Comparison of ENCODE assay signal across 18 cellular contexts in the genomic region with DNA sequence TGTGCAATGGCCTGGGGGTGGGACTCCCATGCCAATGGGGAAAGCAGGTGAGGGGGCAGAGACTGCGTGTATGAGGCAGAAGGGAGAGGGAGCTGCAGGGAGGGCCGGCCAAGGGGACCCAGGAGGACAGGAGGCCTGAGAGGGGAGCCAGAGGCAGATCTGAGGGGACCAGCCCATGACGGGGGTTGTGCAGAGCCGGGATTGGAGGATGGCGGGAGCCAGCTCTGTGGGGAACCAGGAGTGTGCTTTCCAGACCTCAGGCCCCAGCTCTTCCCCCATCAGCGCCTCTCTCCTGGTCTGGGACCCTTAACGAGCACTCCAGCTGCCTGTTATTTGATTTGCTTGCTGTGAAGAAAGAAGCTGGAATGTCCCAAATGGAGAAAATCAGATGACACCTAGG. TPM values are rescaled to one million over a fixed set of nuclear protein-coding genes. Genes with fewer than 3 reads are reported as not detected.
DNase-seq lines count a peak whose midpoint lies in the region; ATAC-seq and TF ChIP-seq lines count a peak whose summit lies in the region.
"Had no signal": no experiment of that assay in that cellular context is flagged by ENCODE, and none has a peak within 500 bp of the region (broad histone marks: within the 10 kb centered on the region; RNA-seq: fewer than 3 reads in every experiment).

No MANE protein-coding gene starts in this region.

- H2BK20ac ChIP-seq in IMR-90 (ENCODE audit: low read depth, low read length) = peak overlapping the region; percentile 81

- H3K23ac ChIP-seq in IMR-90 (ENCODE audit: low read depth, low read length) = peak overlapping the region; percentile 76; the same call in 1 of the 2 replicates
- no peak overlapping the region for H3K23ac ChIP-seq in mesenchymal stem cell (ENCODE audit: low read length in 2 of 2)

- POLR2A ChIA-PET in IMR-90 (lab: Charles Lee; ENCODE audit: unreplicated experiment) = no interaction called here

- intact Hi-C loops in IMR-90 (cut with micrococcal nuclease) = loop anchor here (10.0 kb wide), 1 partner anchor 339 kb away; a partner anchor contains a TSS
- intact Hi-C loops in upper lobe of right lung (cut with DNase I) = no loop called here
- intact Hi-C loops in esophagus muscularis mucosa (cut with DNase I) = no loop called here

- peak overlapping the region in 1 of 2 experiments; percentile 29 for H2BK12ac ChIP-seq in mesenchymal stem cell (ENCODE audit: low read length in 2 of 2)

- no peak for TF ChIP-seq CTCF in IMR-90 (conservative IDR thresholded peaks at IDR 0.05; ENCODE audit: low read depth, low read length)
- no peak for TF ChIP-seq CTCF in chondrocyte (IDR thresholded peaks at IDR 0.05)
- no peak for TF ChIP-seq CTCF in upper lobe of right lung (IDR thresholded peaks at IDR 0.05)
- TF ChIP-seq CTCF in esophagus muscularis mucosa (IDR thresholded peaks at IDR 0.05) = no peak

- H2AFZ ChIP-seq in IMR-90 (replicated peaks; ENCODE audit: low read length, poor library complexity) = peak overlapping the region; percentile 67
- H2AFZ ChIP-seq in mesenchymal stem cell (ENCODE audit: low read depth, low read length) = peak overlapping the region; percentile 18

- dilution Hi-C loops in IMR-90 (cut with HindIII; ENCODE audit: low sequenced_read_pairs, unreplicated experiment) = no loop called here

- H3K79me1 ChIP-seq in IMR-90 (ENCODE audit: low read depth in 1 of 2, low read length in 2 of 2) = peaks cover 32 to 88% of the 10 kb centered on the region in 2 experiments
- peaks cover 14% of the 10 kb centered on the region for H3K79me1 ChIP-seq in mesenchymal stem cell (replicated peaks; ENCODE audit: low read length, poor library complexity, severe bottlenecking)

- ATAC-seq in IMR-90 (ENCODE audit: low read depth) (no peak), upper lobe of right lung (no peak)
- ATAC-seq in activated T-cell treated with anti-CD3 and anti-CD28 coated beads, Interleukin-2, amount 50 U/mL, for 72 hours (replicated peaks in 1 of 2) = no peak

- H4K20me1 ChIP-seq in IMR-90 (ENCODE audit: insufficient read depth, low read length) = 0 out of 2 replicates have a peak, but pooled peaks cover 8% of the 10 kb centered on the region

- DNase-seq in IMR-90 = no peak
- no peak for DNase-seq in chondrocyte (ENCODE audit: low spot score)
- no peak for DNase-seq in mesenchymal stem cell
- DNase-seq in upper lobe of right lung = no peak
- DNase-seq in activated T-cell treated with anti-CD3 and anti-CD28 coated beads, Interleukin-2, amount 50 U/mL, for 72 hours = no peak
- DNase-seq in D341Med (ENCODE audit: low spot score) = no peak
- no peak for DNase-seq in esophagus muscularis mucosa (ENCODE audit: extremely low spot score)
- DNase-seq: ACHN; CD4-positive, CD25-positive, alpha-beta regulatory T cell; DMS53; HCEC 1CT; KBM-7; NCI-H1436 treated with DMSO at 0.1 percent for 48 hours; NCI-H2081; NCI-H510A treated with DMSO at 0.1 percent for 48 hours; Peyer's patch; Right ventricle myocardium superior; SK-N-SH had no signal

- H3K9me3 ChIP-seq in IMR-90 (ENCODE audit: control insufficient read depth, insufficient read depth, low read length) = no peaks in the 10 kb centered on the region
- no peaks in the 10 kb centered on the region for H3K9me3 ChIP-seq in mesenchymal stem cell (ENCODE audit: control insufficient read depth, low read length)
- no peaks in the 10 kb centered on the region for H3K9me3 ChIP-seq in upper lobe of right lung
- H3K9me3 ChIP-seq in esophagus muscularis mucosa = no peaks in the 10 kb centered on the region
- H3K9me3 ChIP-seq: Peyer's patch, SK-N-SH had no signal

- H3K9me3 Mint-ChIP-seq in chondrocyte (ENCODE audit: low read depth) = no peaks in the 10 kb centered on the region
- H3K9me3 Mint-ChIP-seq in activated T-cell treated with anti-CD3 and anti-CD28 coated beads, Interleukin-2, amount 50 U/mL, for 72 hours = no peaks in the 10 kb centered on the region

- H2AK5ac ChIP-seq in IMR-90 (ENCODE audit: low read depth, low read length) (peak overlapping the region; percentile 91), mesenchymal stem cell (ENCODE audit: low read length, severe bottlenecking) (peak overlapping the region; percentile 38)

- CTCF ChIA-PET in IMR-90 (lab: Yijun Ruan, JAX) = interaction anchor here (1.7 kb wide), 1 partner anchor 10 kb away, joined by 4 read pairs; no protein-coding TSS in a partner anchor

- H3K4me3 Mint-ChIP-seq in chondrocyte (ENCODE audit: unreplicated experiment) = no peak overlapping the region
- no peak overlapping the region for H3K4me3 Mint-ChIP-seq in activated T-cell treated with anti-CD3 and anti-CD28 coated beads, Interleukin-2, amount 50 U/mL, for 72 hours
- H3K4me3 Mint-ChIP-seq: CD4-positive, CD25-positive, alpha-beta regulatory T cell had no signal

- H2AK9ac ChIP-seq in IMR-90 (replicated peaks; ENCODE audit: low read depth, low read length, poor library complexity) = peak overlapping the region; percentile 91

- no peak for TF ChIP-seq RAD21 in IMR-90 (IDR thresholded peaks at IDR 0.05; ENCODE audit: low read length)

- peaks cover 36% of the 10 kb centered on the region for H3K4me1 ChIP-seq in IMR-90 (ENCODE audit: control insufficient read depth, insufficient read depth, low read length)
- peaks cover 45% of the 10 kb centered on the region for H3K4me1 ChIP-seq in mesenchymal stem cell (ENCODE audit: control insufficient read depth, insufficient read depth, low read depth, low read length)
- H3K4me1 ChIP-seq in upper lobe of right lung = peaks cover 11% of the 10 kb centered on the region
- H3K4me1 ChIP-seq in esophagus muscularis mucosa = peaks cover 16 to 23% (median 21%) of the 10 kb centered on the region in 4 donors

- H3K4me2 ChIP-seq in IMR-90 (ENCODE audit: low read depth, low read length) (no peak overlapping the region), mesenchymal stem cell (ENCODE audit: low read length, poor library complexity, severe bottlenecking) (no peak overlapping the region)
- H3K4me2 ChIP-seq: SK-N-SH had no signal

- H4K5ac ChIP-seq in IMR-90 (ENCODE audit: low read depth, low read length) = peak overlapping the region; percentile 21; the same call in 1 of the 2 replicates

- H3K27ac ChIP-seq in IMR-90 (ENCODE audit: insufficient read depth, low read length) (peak overlapping the region; percentile 8; the same call in 1 of the 2 replicates), mesenchymal stem cell (ENCODE audit: low read length, poor library complexity, severe bottlenecking) (peak overlapping the region; percentile 16), upper lobe of right lung (peak overlapping the region; percentile 24), esophagus muscularis mucosa (replicated peaks in 1 of 4) (no peak overlapping the region)
- H3K27ac ChIP-seq: Peyer's patch had no signal

- H3K27me3 Mint-ChIP-seq in chondrocyte (ENCODE audit: low read depth) = no peaks in the 10 kb centered on the region
- peaks cover 12% of the 10 kb centered on the region for H3K27me3 Mint-ChIP-seq in activated T-cell treated with anti-CD3 and anti-CD28 coated beads, Interleukin-2, amount 50 U/mL, for 72 hours (ENCODE audit: low read depth)

- H2BK15ac ChIP-seq in IMR-90 (ENCODE audit: low read depth, low read length) = peak overlapping the region; percentile 75; the same call in 2 of the 3 replicates
- no peak overlapping the region for H2BK15ac ChIP-seq in mesenchymal stem cell (ENCODE audit: low read depth, poor library complexity, severe bottlenecking)

- no TSS peak for BruUV-seq in IMR-90 (replicated peaks; lab: Mats Ljungman, UMichigan)

- peak overlapping the region; percentile 66 for H3K4ac ChIP-seq in IMR-90 (ENCODE audit: low read depth, low read length)
- H3K4ac ChIP-seq in mesenchymal stem cell (ENCODE audit: low read depth in 1 of 2, low read length in 2 of 2) = peak overlapping the region in 1 of 2 experiments; percentile 19

- no peak overlapping the region for H3K9ac ChIP-seq in IMR-90 (ENCODE audit: low read depth, low read length)
- H3K9ac ChIP-seq in mesenchymal stem cell (ENCODE audit: low read length) = no peak overlapping the region
- H3K9ac ChIP-seq: SK-N-SH had no signal

- H3K4me1 Mint-ChIP-seq in chondrocyte (ENCODE audit: low read depth) = peaks cover 46% of the 10 kb centered on the region
- H3K4me1 Mint-ChIP-seq in activated T-cell treated with anti-CD3 and anti-CD28 coated beads, Interleukin-2, amount 50 U/mL, for 72 hours (ENCODE audit: low read depth) = peaks cover 2% of the 10 kb centered on the region

- H3K36me3 Mint-ChIP-seq in chondrocyte (ENCODE audit: low read depth) = peaks cover 2% of the 10 kb centered on the region
- no peaks in the 10 kb centered on the region for H3K36me3 Mint-ChIP-seq in activated T-cell treated with anti-CD3 and anti-CD28 coated beads, Interleukin-2, amount 50 U/mL, for 72 hours (ENCODE audit: insufficient read depth in 2 of 2)
- H3K36me3 Mint-ChIP-seq: CD4-positive, CD25-positive, alpha-beta regulatory T cell had no signal

- no peaks in the 10 kb centered on the region for H3K36me3 ChIP-seq in IMR-90 (ENCODE audit: control insufficient read depth, insufficient read depth, low read length)
- H3K36me3 ChIP-seq in mesenchymal stem cell (ENCODE audit: control insufficient read depth in 1 of 2, insufficient read depth in 2 of 2, low read depth in 1 of 2, low read length in 2 of 2) = peaks cover 0 to 14% of the 10 kb centered on the region in 2 experiments
- H3K36me3 ChIP-seq in upper lobe of right lung = no peaks in the 10 kb centered on the region
- H3K36me3 ChIP-seq in esophagus muscularis mucosa = no peaks in the 10 kb centered on the region
- H3K36me3 ChIP-seq: Peyer's patch had no signal

- H3K18ac ChIP-seq in IMR-90 (ENCODE audit: low read depth, low read length) (no peak overlapping the region), mesenchymal stem cell (ENCODE audit: low read depth in 1 of 2, low read length in 2 of 2) (peak overlapping the region; percentile 31 to 55)

- H3K9me1 ChIP-seq in IMR-90 (ENCODE audit: insufficient read depth, low read length) = peaks cover 35% of the 10 kb centered on the region

- H3K4me3 ChIP-seq in IMR-90 (ENCODE audit: insufficient read depth, low read depth, low read length) (no peak overlapping the region), mesenchymal stem cell (ENCODE audit: insufficient read depth in 1 of 2, low read depth in 1 of 2, low read length in 2 of 2) (no peak overlapping the region), upper lobe of right lung (no peak overlapping the region), esophagus muscularis mucosa (no peak overlapping the region)
- H3K4me3 ChIP-seq: Peyer's patch had no signal

- H3K14ac ChIP-seq in IMR-90 (replicated peaks; ENCODE audit: low read depth, low read length) (peak overlapping the region; percentile 77), mesenchymal stem cell (ENCODE audit: low read length in 2 of 2) (peak overlapping the region in 1 of 2 experiments; percentile 61)

- TF ChIP-seq POLR2A in IMR-90 (IDR thresholded peaks at IDR 0.05; ENCODE audit: low read depth, low read length) (no peak), esophagus muscularis mucosa (IDR thresholded peaks at IDR 0.05; ENCODE audit: low read depth) (no peak)

- WGBS in IMR-90 (ENCODE audit: extremely low coverage in 2 of 2, insufficient read length in 1 of 2), 2 experiments = no CpG with 5 or more reads among the region's 7 CpGs
- 83% methylated on average over 7 of the region's 7 CpGs for WGBS in mesenchymal stem cell
- WGBS in esophagus muscularis mucosa = 82% methylated on average over 6 of the region's 7 CpGs

- H4K91ac ChIP-seq in IMR-90 (ENCODE audit: insufficient read depth, low read depth, low read length) (peak overlapping the region; percentile 72), mesenchymal stem cell (ENCODE audit: low read length) (peak overlapping the region; percentile 57)

- peak overlapping the region; percentile 82 for H3K27ac Mint-ChIP-seq in chondrocyte (ENCODE audit: unreplicated experiment)
- H3K27ac Mint-ChIP-seq in activated T-cell treated with anti-CD3 and anti-CD28 coated beads, Interleukin-2, amount 50 U/mL, for 72 hours = no peak overlapping the region
- H3K27ac Mint-ChIP-seq: CD4-positive, CD25-positive, alpha-beta regulatory T cell had no signal

- in situ Hi-C loops in IMR-90 (cut with MboI; ENCODE audit: low sequenced_read_pairs) = loop anchor here (10.0 kb wide), 1 partner anchor 161 kb away; no protein-coding TSS in a partner anchor

- no peaks in the 10 kb centered on the region for H3K27me3 ChIP-seq in IMR-90 (ENCODE audit: control insufficient read depth, insufficient read depth, low read length)
- no peaks in the 10 kb centered on the region for H3K27me3 ChIP-seq in mesenchymal stem cell (ENCODE audit: control insufficient read depth in 1 of 2, insufficient read depth in 1 of 2, low read length in 2 of 2)
- peaks cover 22% of the 10 kb centered on the region for H3K27me3 ChIP-seq in upper lobe of right lung
- H3K27me3 ChIP-seq in esophagus muscularis mucosa = peaks cover 0 to 27% (median 8%) of the 10 kb centered on the region in 4 donors

- no peak overlapping the region for H3K56ac ChIP-seq in IMR-90 (ENCODE audit: extremely low read depth, insufficient read depth, low read length)

- peak overlapping the region; percentile 92 for H2BK120ac ChIP-seq in IMR-90 (ENCODE audit: low read depth, low read length)
- no peak overlapping the region for H2BK120ac ChIP-seq in mesenchymal stem cell (ENCODE audit: low read depth, low read length)

- H2BK5ac ChIP-seq in IMR-90 (ENCODE audit: low read depth, low read length, poor library complexity, severe bottlenecking) = peak overlapping the region; percentile 25
- H2BK5ac ChIP-seq in mesenchymal stem cell (ENCODE audit: low read depth, low read length, poor library complexity, severe bottlenecking) = no peak overlapping the region

- no peak for TF ChIP-seq EP300 in esophagus muscularis mucosa (IDR thresholded peaks at IDR 0.05)

- peak overlapping the region; percentile 74 to 76; a peak in 2 of 4 replicates for H4K8ac ChIP-seq in IMR-90 (ENCODE audit: low read depth in 2 of 2, low read length in 2 of 2)
- peak overlapping the region; percentile 73 for H4K8ac ChIP-seq in mesenchymal stem cell (ENCODE audit: low read length)

RNA-seq across cellular contexts. Expression of a gene that starts 4.6 kb away (rescaled TPM):
- total RNA-seq in IMR-90 (2012; rRNA removed) (10.8 and 12.2 TPM in 2 replicates), chondrocyte (25.6 to 52.1 TPM (median 27.5 TPM) in 3 replicates), upper lobe of right lung (13.5 TPM), esophagus muscularis mucosa (1 to 10 TPM; 1.2 to 4.2 (median 2.6) TPM)
- polyA plus RNA-seq in IMR-90 (2012; rRNA removed) = 31.3 and 32.0 TPM in 2 replicates
- 19.3 and 25.7 TPM in 2 replicates for polyA plus RNA-seq in IMR-90 (2012; cell fraction: cytosol; rRNA removed)
- 64.7 and 77.6 TPM in 2 replicates for polyA plus RNA-seq in IMR-90 (2012; cell fraction: nucleus; rRNA removed; ENCODE audit: low replicate concordance)
- polyA plus RNA-seq in mesenchymal stem cell (2013, experiment 1 of 2) = 11.4 TPM
- 11.1 TPM for polyA plus RNA-seq in mesenchymal stem cell (2013, experiment 2 of 2)
- total RNA-seq in activated T-cell treated with anti-CD3 and anti-CD28 coated beads, Interleukin-2, amount 50 U/mL, for 72 hours = not detected
- total RNA-seq: CD4-positive, CD25-positive, alpha-beta regulatory T cell had no signal
- polyA plus RNA-seq: CD4-positive, CD25-positive, alpha-beta regulatory T cell had no signal

Comparison
In these comparisons a context has a peak if more than half of its experiments do, and no peak if none do; other contexts are left out.
1. H3K27ac ChIP-seq: peak in IMR-90 (single experiment), mesenchymal stem cell (single experiment) and upper lobe of right lung (single experiment); none in esophagus muscularis mucosa (0 of 4).